Comparison of ENCODE assay signal across 10 cellular contexts in genomic region chr17:45311406-45311761, GRCh38. TPM values are rescaled to one million over a fixed set of nuclear protein-coding genes. Genes with fewer than 3 reads are reported as not detected.
DNase-seq lines count a peak whose midpoint lies in the region; ATAC-seq and TF ChIP-seq lines count a peak whose summit lies in the region.
"Had no signal": no experiment of that assay in that cellular context is flagged by ENCODE, and none has a peak within 500 bp of the region (broad histone marks: within the 10 kb centered on the region; RNA-seq: fewer than 3 reads in every experiment).

No MANE protein-coding gene starts in this region.

- no peaks in the 10 kb centered on the region for H3K27me3 ChIP-seq in brain microvascular endothelial cell (replicated peaks)

- H3K4me3 ChIP-seq in AG10803 (ENCODE audit: low read length) (no peak overlapping the region), brain microvascular endothelial cell (ENCODE audit: low read depth, low read length) (no peak overlapping the region)

- DNase-seq in AG10803 (ENCODE audit: low read depth) (no peak), HFFc6 (no peak), brain microvascular endothelial cell (no peak), Ammon's horn (ENCODE audit: low spot score) (no peak), GM13976 (ENCODE audit: low spot score) (no peak), midbrain (lab: John Stamatoyannopoulos, UW) (no peak), iPS-NIHi11 (ENCODE audit: low spot score) (no peak)
- no peak for DNase-seq in naive thymus-derived CD8-positive, alpha-beta T cell

- ATAC-seq in naive thymus-derived CD8-positive, alpha-beta T cell, result no peak

- peaks cover 40% of the 10 kb centered on the region for H3K36me3 ChIP-seq in brain microvascular endothelial cell (replicated peaks)

- peak overlapping the region; percentile 91 for H3K27ac Mint-ChIP-seq in HFFc6
- H3K27ac Mint-ChIP-seq in naive thymus-derived CD8-positive, alpha-beta T cell, result peak overlapping the region; percentile 91 to 100 (median 98)

- in situ Hi-C loops in brain microvascular endothelial cell (cut with HindIII; ENCODE audit: low pct_ligation_motif_present, low sequenced_read_pairs), result no loop called here
- in situ Hi-C loops in GM13976 (cut with MboI; ENCODE audit: low sequenced_read_pairs, unreplicated experiment), result no loop called here

- no peak overlapping the region for H3K4me3 Mint-ChIP-seq in HFFc6
- peak overlapping the region; percentile 76 to 95 (median 87) for H3K4me3 Mint-ChIP-seq in naive thymus-derived CD8-positive, alpha-beta T cell

- no peaks in the 10 kb centered on the region; the same call in 1 of the 2 replicates for H3K27me3 Mint-ChIP-seq in HFFc6 (ENCODE audit: insufficient read depth)
- no peaks in the 10 kb centered on the region for H3K27me3 Mint-ChIP-seq in naive thymus-derived CD8-positive, alpha-beta T cell

- H3K9me3 Mint-ChIP-seq in HFFc6, result no peaks in the 10 kb centered on the region
- H3K9me3 Mint-ChIP-seq in naive thymus-derived CD8-positive, alpha-beta T cell, result no peaks in the 10 kb centered on the region

- TF ChIP-seq CTCF in AG10803 (conservative IDR thresholded peaks at IDR 0.05; ENCODE audit: low read length), result peak; percentile 18; the same call in 1 of the 2 replicates
- TF ChIP-seq CTCF in HFFc6 (IDR thresholded peaks at IDR 0.05), result peak; percentile 35; the same call in 1 of the 2 replicates
- peak; percentile 8 for TF ChIP-seq CTCF in brain microvascular endothelial cell (IDR thresholded peaks at IDR 0.05; ENCODE audit: low read depth, low read length, missing control alignments)
- no peak for TF ChIP-seq CTCF in GM13976 (IDR thresholded peaks at IDR 0.05; ENCODE audit: borderline replicate concordance, control extremely low read depth, extremely low read depth, insufficient read depth, missing control alignments)

- H3K4me1 Mint-ChIP-seq in HFFc6 (ENCODE audit: low read depth), result peaks cover 87% of the 10 kb centered on the region
- H3K4me1 Mint-ChIP-seq in naive thymus-derived CD8-positive, alpha-beta T cell, result peaks cover 56 to 93% (median 84%) of the 10 kb centered on the region in 4 donors

- POLR2A ChIA-PET in naive thymus-derived CD8-positive, alpha-beta T cell (lab: Charles Lee), result interaction anchor here (1.1 to 2.5 kb wide), 10 partner anchors 8 to 162 kb away, joined by 3 to 23 read pairs (median 9); partner anchors contain the start of genes FMNL1, HEXIM1 and HEXIM2

- peaks cover 28% of the 10 kb centered on the region for H3K36me3 Mint-ChIP-seq in HFFc6 (ENCODE audit: low read depth)
- peaks cover 0 to 33% (median 0%) of the 10 kb centered on the region in 3 donors for H3K36me3 Mint-ChIP-seq in naive thymus-derived CD8-positive, alpha-beta T cell

- H3K27ac ChIP-seq in brain microvascular endothelial cell, result no peak overlapping the region

RNA-seq across cellular contexts. Expression of gene MAP3K14, which starts 5.4 kb away (rescaled TPM):
- 1 to 10 TPM; 5.6 to 8.8 (median 6.6) TPM for total RNA-seq in HFFc6 (2021; fragmentation: NEBNext Ultra II Directional; extraction: Animal tissue kit (Norgen Biotek cat#: 25700))
- 10 to 100 TPM; 37.6 to 37.8 TPM for total RNA-seq in naive thymus-derived CD8-positive, alpha-beta T cell
- polyA plus RNA-seq in naive thymus-derived CD8-positive, alpha-beta T cell, result 1 to 10 TPM in 2 of 3 donors, under 1 TPM in 1; 0.73 to 7.2 (median 1.8) TPM

RNA-seq across cellular contexts. Expression of gene SPATA32, which starts 49.5 kb away (rescaled TPM):
- under 1 TPM in 1 of 6 experiments, not detected in 5; 0.11 TPM for total RNA-seq in HFFc6 (2021; fragmentation: NEBNext Ultra II Directional; extraction: Animal tissue kit (Norgen Biotek cat#: 25700))
- under 1 TPM; 0.47 to 0.75 TPM for total RNA-seq in naive thymus-derived CD8-positive, alpha-beta T cell
- polyA plus RNA-seq in naive thymus-derived CD8-positive, alpha-beta T cell, result under 1 TPM; 0.30 to 0.81 (median 0.44) TPM
- total RNA-seq: endothelial cell of umbilical vein, pulmonary artery endothelial cell had no signal
- polyA plus RNA-seq: endothelial cell of umbilical vein had no signal
